ENCODE assay signal across 1 cellular context in genomic region chr13:28658796-28659610, GRCh38.
A peak's percentile ranks its signal among the peaks of the same experiment; 100 is the strongest.
TF ChIP-seq lines count a peak whose summit lies in the region.

Gene POMP, plus strand, starts transcription at chr13:28659130. Its CDS starts 55 bp downstream, at chr13:28659185.

TF ChIP-seq in HEK293, 187 proteins besides CTCF, POLR2A, EP300 and RAD21 (continued from another document and continues in another):
- peak; percentile 98 for TF ChIP-seq ZNF518A (tag by site-specific recombination; conservative IDR thresholded peaks at IDR 0.05; ENCODE audit: low read depth)
- peak; percentile 74 for TF ChIP-seq IKZF3 (tag by site-specific recombination; IDR thresholded peaks at IDR 0.05)
- TF ChIP-seq ZNF623 (tag by site-specific recombination; IDR thresholded peaks at IDR 0.05), result no peak
- TF ChIP-seq ZNF76 (tag by site-specific recombination; IDR thresholded peaks at IDR 0.05; ENCODE audit: borderline replicate concordance, low read depth), result peak; percentile 33; the same call in 1 of the 2 replicates
- peak; percentile 72; the same call in 1 of the 2 replicates for TF ChIP-seq ZXDB (tag by site-specific recombination; IDR thresholded peaks at IDR 0.05)
- no peak for TF ChIP-seq ZNF48 (tag by site-specific recombination; IDR thresholded peaks at IDR 0.05)
- TF ChIP-seq BCL6B (tag by site-specific recombination; IDR thresholded peaks at IDR 0.05), result no peak
- peak; percentile 99 for TF ChIP-seq ZNF423 (tag by site-specific recombination; IDR thresholded peaks at IDR 0.05)
- no peak for TF ChIP-seq ZNF514 (tag by site-specific recombination; IDR thresholded peaks at IDR 0.05)
- TF ChIP-seq ZNF658 (tag by site-specific recombination; IDR thresholded peaks at IDR 0.05), result no peak
- TF ChIP-seq ZNF426 (tag by site-specific recombination; IDR thresholded peaks at IDR 0.05), result no peak
- peak; percentile 92 for TF ChIP-seq ZFHX2 (tag by site-specific recombination; conservative IDR thresholded peaks at IDR 0.05)
- no peak for TF ChIP-seq ZNF548 (tag by site-specific recombination; IDR thresholded peaks at IDR 0.05)
- TF ChIP-seq ZNF138 (tag by site-specific recombination; IDR thresholded peaks at IDR 0.05; ENCODE audit: borderline replicate concordance), result no peak
- peak; percentile 64 for TF ChIP-seq ZBTB8A (tag by site-specific recombination; IDR thresholded peaks at IDR 0.05)
- TF ChIP-seq KLF9 (tag by site-specific recombination; IDR thresholded peaks at IDR 0.05; ENCODE audit: low read depth), result 0 out of 2 replicates have a peak, but pooled peaks have one; percentile 9
- no peak for TF ChIP-seq ZNF530 (tag by site-specific recombination; IDR thresholded peaks at IDR 0.05; ENCODE audit: low read depth)
- peak; percentile 85 for TF ChIP-seq ZNF629 (tag by site-specific recombination; IDR thresholded peaks at IDR 0.05)
- TF ChIP-seq ZNF624 (tag by site-specific recombination; IDR thresholded peaks at IDR 0.05), result no peak
- 0 out of 2 replicates have a peak, but pooled peaks have one; percentile 22 for TF ChIP-seq PRDM10 (tag by site-specific recombination; IDR thresholded peaks at IDR 0.05)
- TF ChIP-seq ZSCAN16 (tag by site-specific recombination; IDR thresholded peaks at IDR 0.05), result no peak
- no peak for TF ChIP-seq ZNF140 (tag by site-specific recombination; IDR thresholded peaks at IDR 0.05)
- no peak for TF ChIP-seq ELK4 (IDR thresholded peaks at IDR 0.05; ENCODE audit: borderline replicate concordance, low read depth, low read length)
- no peak for TF ChIP-seq ZNF19 (tag by site-specific recombination; IDR thresholded peaks at IDR 0.05; ENCODE audit: low read depth)
- TF ChIP-seq ZNF132 (tag by site-specific recombination; IDR thresholded peaks at IDR 0.05; ENCODE audit: borderline replicate concordance), result no peak
- TF ChIP-seq ZBTB20 (tag by site-specific recombination; IDR thresholded peaks at IDR 0.05), result peak; percentile 54; the same call in 1 of the 2 replicates
- TF ChIP-seq ZEB2 (tag by site-specific recombination; IDR thresholded peaks at IDR 0.05), result peak; percentile 86
- peak; percentile 70; the same call in 1 of the 2 replicates for TF ChIP-seq KLF17 (tag by site-specific recombination; IDR thresholded peaks at IDR 0.05)
- TF ChIP-seq ZNF146 (tag by site-specific recombination; IDR thresholded peaks at IDR 0.05), result no peak
- TF ChIP-seq ZBTB11 (tag by site-specific recombination; conservative IDR thresholded peaks at IDR 0.05; ENCODE audit: low read depth), result peak; percentile 97
- TF ChIP-seq ZNF621 (tag by site-specific recombination; IDR thresholded peaks at IDR 0.05), result no peak
- no peak for TF ChIP-seq ZNF221 (tag by site-specific recombination; IDR thresholded peaks at IDR 0.05; ENCODE audit: borderline replicate concordance)
- TF ChIP-seq PRDM1 (tag by site-specific recombination; IDR thresholded peaks at IDR 0.05), result no peak
- peak; percentile 79; the same call in 1 of the 2 replicates for TF ChIP-seq ZNF580 (tag by site-specific recombination; IDR thresholded peaks at IDR 0.05)
- TF ChIP-seq EGR2 (tag by site-specific recombination; IDR thresholded peaks at IDR 0.05; ENCODE audit: low read depth), result peak; percentile 80
- no peak for TF ChIP-seq ZNF248 (tag by site-specific recombination; IDR thresholded peaks at IDR 0.05)
- no peak for TF ChIP-seq YY2 (tag by site-specific recombination; IDR thresholded peaks at IDR 0.05)
- TF ChIP-seq ZNF560 (tag by site-specific recombination; IDR thresholded peaks at IDR 0.05; ENCODE audit: borderline replicate concordance), result no peak
- no peak for TF ChIP-seq FEZF1 (tag by site-specific recombination; IDR thresholded peaks at IDR 0.05)
- TF ChIP-seq ZNF302 (tag by site-specific recombination; IDR thresholded peaks at IDR 0.05; ENCODE audit: low read depth), result no peak
- TF ChIP-seq YY1 (tag by site-specific recombination; IDR thresholded peaks at IDR 0.05), result no peak
- TF ChIP-seq REST (tag by site-specific recombination; IDR thresholded peaks at IDR 0.05), result no peak
- no peak for TF ChIP-seq GLIS2 (tag by site-specific recombination; IDR thresholded peaks at IDR 0.05)
